In genomic region chr17:57257213-57257873, GRCh38 we compare ENCODE assay signal across 7 cellular contexts. TPM values are rescaled to one million over a fixed set of nuclear protein-coding genes. Genes with fewer than 3 reads are reported as not detected.
DNase-seq lines count a peak whose midpoint lies in the region; ATAC-seq and TF ChIP-seq lines count a peak whose summit lies in the region.

No MANE protein-coding gene starts in this region.

- WGBS in mesodermal cell (ENCODE audit: insufficient coverage in 2 of 2), 2 experiments = 0% methylated on average over 5 to 6 of the region's 18 CpGs

- CTCF ChIA-PET in MCF 10A (lab: Yijun Ruan, JAX) = interaction anchor here (0.6 to 1.9 kb wide), 15 partner anchors 13 to 855 kb away, joined by 3 to 10 read pairs (median 3); no protein-coding TSS in a partner anchor

- H3K9me3 ChIP-seq in mesodermal cell (ENCODE audit: control insufficient read depth, low read length) = no peaks in the 10 kb centered on the region

- peaks cover 29% of the 10 kb centered on the region for H3K4me1 ChIP-seq in mesodermal cell (ENCODE audit: control insufficient read depth, insufficient read depth, low read length, poor library complexity, severe bottlenecking)

- H3K4me1 Mint-ChIP-seq in MCF 10A (ENCODE audit: insufficient read depth, unreplicated experiment) = peaks cover 19% of the 10 kb centered on the region

- H3K4me3 Mint-ChIP-seq in MCF 10A (ENCODE audit: unreplicated experiment) = peak overlapping the region; percentile 96

- peaks cover 36% of the 10 kb centered on the region for H3K36me3 ChIP-seq in mesodermal cell (ENCODE audit: control insufficient read depth, insufficient read depth, low read length)

- ATAC-seq in HG02763 (IDR thresholded peaks at IDR 0.05; ENCODE audit: unreplicated experiment) = no peak

- TF ChIP-seq CTCF in GM12865 (IDR thresholded peaks at IDR 0.05; ENCODE audit: insufficient read depth, low read depth, low read length, missing control alignments) (no peak), MCF 10A (IDR thresholded peaks at IDR 0.05; ENCODE audit: unreplicated experiment) (no peak)

- intact Hi-C loops in MCF 10A (cut with micrococcal nuclease) = loop anchor here (5.0 kb wide), 3 partner anchors 185 to 415 kb away; no protein-coding TSS in a partner anchor

- H3K36me3 Mint-ChIP-seq in MCF 10A (ENCODE audit: insufficient read depth, unreplicated experiment) = peaks cover 32% of the 10 kb centered on the region

- H3K27ac ChIP-seq in mesodermal cell (ENCODE audit: low read depth, low read length, severe bottlenecking) = peak overlapping the region; percentile 63

- H3K27me3 Mint-ChIP-seq in MCF 10A (ENCODE audit: insufficient read depth, unreplicated experiment) = no peaks in the 10 kb centered on the region

- H3K4me3 ChIP-seq in GM12865 (ENCODE audit: low read depth, low read length) (peak overlapping the region; percentile 87), mesodermal cell (ENCODE audit: extremely low read depth, insufficient read depth, low read length, poor library complexity, severe bottlenecking) (peak overlapping the region; percentile 97)

- H3K9me3 Mint-ChIP-seq in MCF 10A (ENCODE audit: unreplicated experiment) = no peaks in the 10 kb centered on the region

- H3K27ac Mint-ChIP-seq in MCF 10A (ENCODE audit: low read depth, unreplicated experiment) = peak overlapping the region; percentile 83

- DNase-seq in GM12865 (ENCODE audit: low read depth) (peak; percentile 40), NCI-H69 (lab: John Stamatoyannopoulos, UW) (peak; percentile 67), MCF 10A (ENCODE audit: unreplicated experiment) (peak; percentile 18), NCI-H187 (lab: John Stamatoyannopoulos, UW) (no peak), NCI-H2227 treated with DMSO at 0.1 percent for 48 hours (lab: John Stamatoyannopoulos, UW) (no peak)

- POLR2A ChIA-PET in MCF 10A (lab: Yijun Ruan, JAX) = interaction anchor here (0.6 to 3.3 kb wide), 15 partner anchors 22 to 1868 kb away, joined by 3 to 15 read pairs (median 3); partner anchors contain the start of gene SRSF1

- BruUV-seq in MCF 10A (replicated peaks; lab: Mats Ljungman, UMichigan) = TSS peak; percentile 29

RNA-seq across cellular contexts. Expression of gene MSI2, which starts 1.0 kb away (rescaled TPM):
- total RNA-seq in MCF 10A (2022) = 52.4 and 60.6 TPM in 2 replicates
- 58.1 TPM for polyA plus RNA-seq in mesodermal cell (2013, experiment 1 of 2)
- polyA plus RNA-seq in mesodermal cell (2013, experiment 2 of 2) = 55.9 TPM

Comparison
In these comparisons a context has a peak if more than half of its experiments do, and no peak if none do; other contexts are left out.
1. DNase-seq: peak in GM12865 (single experiment), NCI-H69 (single experiment) and MCF 10A (single experiment); none in NCI-H187 (0 of 2) and NCI-H2227 treated with DMSO at 0.1 percent for 48 hours (single experiment).